ENCODE assay signal across 1 cellular context in genomic region chr9:99221623-99222415, GRCh38.
TF ChIP-seq lines count a peak whose summit lies in the region.

TSS of gene ALG2 (minus strand) at chr9:99221942. CDS start at chr9:99221894, 48 bp downstream.
TSS of gene SEC61B (plus strand) at chr9:99222282. CDS start at chr9:99222364, 82 bp downstream.

TF ChIP-seq in GM12878, 131 proteins besides CTCF, POLR2A, EP300 and RAD21 (continued from another document and continues in another):
- TF ChIP-seq NBN (IDR thresholded peaks at IDR 0.05), result peak; percentile 87
- no peak for TF ChIP-seq KAT2A (conservative IDR thresholded peaks at IDR 0.05; ENCODE audit: control insufficient read depth, low read depth, low read length)
- TF ChIP-seq IKZF1 (conservative IDR thresholded peaks at IDR 0.05), result peak; percentile 89
- no peak for TF ChIP-seq HSF1 (IDR thresholded peaks at IDR 0.05; ENCODE audit: low read depth, low read length)
- peak; percentile 89 for TF ChIP-seq YY1 (IDR thresholded peaks at IDR 0.05; ENCODE audit: low read depth, low read length)
- no peak for TF ChIP-seq IRF4 (IDR thresholded peaks at IDR 0.05; ENCODE audit: low read depth, low read length)
- TF ChIP-seq KLF5 (IDR thresholded peaks at IDR 0.05; ENCODE audit: partially characterized antibody), result peak; percentile 80
- no peak for TF ChIP-seq ZSCAN29 (IDR thresholded peaks at IDR 0.05)
- peak; percentile 38 for TF ChIP-seq RELA (IDR thresholded peaks at IDR 0.05; ENCODE audit: borderline replicate concordance, partially characterized antibody)
- no peak for TF ChIP-seq SUZ12 (IDR thresholded peaks at IDR 0.05; ENCODE audit: unreplicated experiment)
- peak; percentile 79 for TF ChIP-seq PKNOX1 (IDR thresholded peaks at IDR 0.05)
- TF ChIP-seq NRF1 (conservative IDR thresholded peaks at IDR 0.05; ENCODE audit: low read depth, low read length), result peak; percentile 64
- peak; percentile 89 for TF ChIP-seq PML (IDR thresholded peaks at IDR 0.05; ENCODE audit: low read length)
- no peak for TF ChIP-seq TCF7 (IDR thresholded peaks at IDR 0.05; ENCODE audit: borderline replicate concordance)
- TF ChIP-seq ZBTB4 (CRISPR knock-in tag; IDR thresholded peaks at IDR 0.05), result no peak
- peak; percentile 42 for TF ChIP-seq CREM (IDR thresholded peaks at IDR 0.05; ENCODE audit: low read depth)
- no peak for TF ChIP-seq EZH2 (IDR thresholded peaks at IDR 0.05; ENCODE audit: borderline replicate concordance, control insufficient read depth, low read depth, low read length)
- peak; percentile 43; the same call in 1 of the 2 replicates for TF ChIP-seq RUNX3 (IDR thresholded peaks at IDR 0.05; ENCODE audit: low read length)
- no peak for TF ChIP-seq CUX1 (IDR thresholded peaks at IDR 0.05; ENCODE audit: insufficient replicate concordance, low read depth, low read length)
- no peak for TF ChIP-seq E2F4 (IDR thresholded peaks at IDR 0.05; ENCODE audit: low read depth, low read length)
- TF ChIP-seq TCF3 (IDR thresholded peaks at IDR 0.05; ENCODE audit: borderline replicate concordance, insufficient read depth, low read depth, low read length), result peak; percentile 90
- TF ChIP-seq HDAC6 (IDR thresholded peaks at IDR 0.05; ENCODE audit: unreplicated experiment), result no peak
- TF ChIP-seq RFX5 (IDR thresholded peaks at IDR 0.05; ENCODE audit: low read depth, low read length), result no peak
- TF ChIP-seq CEBPZ (IDR thresholded peaks at IDR 0.05; ENCODE audit: low read depth, low read length), result no peak
- TF ChIP-seq MEF2A (IDR thresholded peaks at IDR 0.05; ENCODE audit: insufficient read depth, low read depth, low read length), result no peak
- no peak for TF ChIP-seq ESRRA (IDR thresholded peaks at IDR 0.05; ENCODE audit: low read length)
- no peak for TF ChIP-seq FOXK2 (IDR thresholded peaks at IDR 0.05)
- TF ChIP-seq TARDBP (IDR thresholded peaks at IDR 0.05; ENCODE audit: borderline replicate concordance), result no peak
- TF ChIP-seq PAX8 (IDR thresholded peaks at IDR 0.05), result no peak
- 0 out of 2 replicates have a peak, but pooled peaks have one; percentile 54 for TF ChIP-seq CHD1 (IDR thresholded peaks at IDR 0.05; ENCODE audit: low read depth, low read length)
- no peak for TF ChIP-seq NR2C2 (IDR thresholded peaks at IDR 0.05; ENCODE audit: borderline replicate concordance, control insufficient read depth, insufficient read length, low read depth)
- TF ChIP-seq E4F1 (IDR thresholded peaks at IDR 0.05; ENCODE audit: borderline replicate concordance, partially characterized antibody), result peak; percentile 70
- 0 out of 2 replicates have a peak, but pooled peaks have one; percentile 13 for TF ChIP-seq ZNF24 (IDR thresholded peaks at IDR 0.05)
- no peak for TF ChIP-seq CBX3 (IDR thresholded peaks at IDR 0.05; ENCODE audit: borderline replicate concordance, low read depth)
- TF ChIP-seq POU2F2 (IDR thresholded peaks at IDR 0.05; ENCODE audit: borderline replicate concordance, low read depth, low read length), result peak; percentile 66; the same call in 2 of the 3 replicates
- no peak for TF ChIP-seq ZBED1 (IDR thresholded peaks at IDR 0.05; ENCODE audit: borderline replicate concordance)
- TF ChIP-seq NKRF (conservative IDR thresholded peaks at IDR 0.05), result peak; percentile 92
- TF ChIP-seq FOS (IDR thresholded peaks at IDR 0.05; ENCODE audit: borderline replicate concordance, extremely low read depth, insufficient read length), result no peak
- peak; percentile 85 for TF ChIP-seq MEF2B (IDR thresholded peaks at IDR 0.05; ENCODE audit: partially characterized antibody, poor library complexity, severe bottlenecking)
